Comparison of ENCODE assay signal across 14 cellular contexts in genomic region chr20:12255571-12255970, GRCh38.
DNase-seq lines count a peak whose midpoint lies in the region; ATAC-seq lines count a peak whose summit lies in the region.
"Had no signal": no experiment of that assay in that cellular context is flagged by ENCODE, and none has a peak within 500 bp of the region (broad histone marks: within the 10 kb centered on the region; RNA-seq: fewer than 3 reads in every experiment).

No MANE protein-coding gene starts in this region.

- no peak for ATAC-seq in T-helper 17 cell
- no peak for ATAC-seq in activated naive CD8-positive, alpha-beta T cell treated with anti-CD3 and anti-CD28 coated beads, Interleukin-2, amount 50 U/mL, for 24 hours
- ATAC-seq in HG02798 (IDR thresholded peaks at IDR 0.05; ENCODE audit: poor library complexity, unreplicated experiment), result no peak
- ATAC-seq: Right ventricle myocardium inferior had no signal

- H3K27ac Mint-ChIP-seq in T-helper 17 cell, result no peak overlapping the region
- no peak overlapping the region for H3K27ac Mint-ChIP-seq in activated naive CD8-positive, alpha-beta T cell treated with anti-CD3 and anti-CD28 coated beads, Interleukin-2, amount 50 U/mL, for 24 hours
- H3K27ac Mint-ChIP-seq: CD4-positive, alpha-beta memory T cell had no signal

- no peaks in the 10 kb centered on the region for H3K27me3 Mint-ChIP-seq in T-helper 17 cell
- H3K27me3 Mint-ChIP-seq in activated naive CD8-positive, alpha-beta T cell treated with anti-CD3 and anti-CD28 coated beads, Interleukin-2, amount 50 U/mL, for 24 hours, result no peaks in the 10 kb centered on the region
- H3K27me3 Mint-ChIP-seq: CD4-positive, alpha-beta memory T cell had no signal

- no peaks in the 10 kb centered on the region for H3K4me1 Mint-ChIP-seq in T-helper 17 cell
- no peaks in the 10 kb centered on the region for H3K4me1 Mint-ChIP-seq in activated naive CD8-positive, alpha-beta T cell treated with anti-CD3 and anti-CD28 coated beads, Interleukin-2, amount 50 U/mL, for 24 hours
- H3K4me1 Mint-ChIP-seq: CD4-positive, alpha-beta memory T cell had no signal

- H3K4me3 Mint-ChIP-seq in T-helper 17 cell, result no peak overlapping the region
- H3K4me3 Mint-ChIP-seq in activated naive CD8-positive, alpha-beta T cell treated with anti-CD3 and anti-CD28 coated beads, Interleukin-2, amount 50 U/mL, for 24 hours, result no peak overlapping the region
- H3K4me3 Mint-ChIP-seq: CD4-positive, alpha-beta memory T cell had no signal

- H3K9me3 Mint-ChIP-seq in activated naive CD8-positive, alpha-beta T cell treated with anti-CD3 and anti-CD28 coated beads, Interleukin-2, amount 50 U/mL, for 24 hours, result peaks cover 22% of the 10 kb centered on the region

- in situ Hi-C loops in G401 (cut with HindIII; ENCODE audit: low sequenced_read_pairs), result no loop called here

- peak; percentile 6 for DNase-seq in G401 (ENCODE audit: low spot score)
- DNase-seq in M059J (ENCODE audit: low read depth), result peak; percentile 37
- peak; percentile 3 for DNase-seq in cerebellar cortex (ENCODE audit: low spot score)
- peak; percentile 36 for DNase-seq in globus pallidus (ENCODE audit: low spot score)
- no peak for DNase-seq in activated CD8-positive, alpha-beta memory T cell treated with anti-CD3 and anti-CD28 coated beads, Interleukin-2, amount 50 U/mL, for 48 hours
- no peak for DNase-seq in T-helper 17 cell
- no peak for DNase-seq in activated naive CD8-positive, alpha-beta T cell treated with anti-CD3 and anti-CD28 coated beads, Interleukin-2, amount 50 U/mL, for 24 hours
- DNase-seq: BE2C; CD4-positive, alpha-beta memory T cell; NCI-H146; NCI-H2081 treated with DMSO at 0.1 percent for 48 hours; NCI-H524 had no signal

- no peaks in the 10 kb centered on the region for H3K9me3 ChIP-seq in T-helper 17 cell (ENCODE audit: control insufficient read depth, low read length, poor library complexity, severe bottlenecking)
- H3K9me3 ChIP-seq: BE2C had no signal

- H3K36me3 Mint-ChIP-seq in T-helper 17 cell (ENCODE audit: low read depth), result no peaks in the 10 kb centered on the region
- H3K36me3 Mint-ChIP-seq in activated naive CD8-positive, alpha-beta T cell treated with anti-CD3 and anti-CD28 coated beads, Interleukin-2, amount 50 U/mL, for 24 hours (ENCODE audit: low read depth), result no peaks in the 10 kb centered on the region
- H3K36me3 Mint-ChIP-seq: CD4-positive, alpha-beta memory T cell had no signal

Comparison
In these comparisons a context has a peak if more than half of its experiments do, and no peak if none do; other contexts are left out.
1. DNase-seq: peak in G401 (single experiment), M059J (single experiment), cerebellar cortex (single experiment) and globus pallidus (single experiment); none in activated CD8-positive, alpha-beta memory T cell treated with anti-CD3 and anti-CD28 coated beads, Interleukin-2, amount 50 U/mL, for 48 hours (single experiment), T-helper 17 cell (0 of 3) and activated naive CD8-positive, alpha-beta T cell treated with anti-CD3 and anti-CD28 coated beads, Interleukin-2, amount 50 U/mL, for 24 hours (single experiment).